ENCODE assay signal across 1 cellular context in the genomic region with DNA sequence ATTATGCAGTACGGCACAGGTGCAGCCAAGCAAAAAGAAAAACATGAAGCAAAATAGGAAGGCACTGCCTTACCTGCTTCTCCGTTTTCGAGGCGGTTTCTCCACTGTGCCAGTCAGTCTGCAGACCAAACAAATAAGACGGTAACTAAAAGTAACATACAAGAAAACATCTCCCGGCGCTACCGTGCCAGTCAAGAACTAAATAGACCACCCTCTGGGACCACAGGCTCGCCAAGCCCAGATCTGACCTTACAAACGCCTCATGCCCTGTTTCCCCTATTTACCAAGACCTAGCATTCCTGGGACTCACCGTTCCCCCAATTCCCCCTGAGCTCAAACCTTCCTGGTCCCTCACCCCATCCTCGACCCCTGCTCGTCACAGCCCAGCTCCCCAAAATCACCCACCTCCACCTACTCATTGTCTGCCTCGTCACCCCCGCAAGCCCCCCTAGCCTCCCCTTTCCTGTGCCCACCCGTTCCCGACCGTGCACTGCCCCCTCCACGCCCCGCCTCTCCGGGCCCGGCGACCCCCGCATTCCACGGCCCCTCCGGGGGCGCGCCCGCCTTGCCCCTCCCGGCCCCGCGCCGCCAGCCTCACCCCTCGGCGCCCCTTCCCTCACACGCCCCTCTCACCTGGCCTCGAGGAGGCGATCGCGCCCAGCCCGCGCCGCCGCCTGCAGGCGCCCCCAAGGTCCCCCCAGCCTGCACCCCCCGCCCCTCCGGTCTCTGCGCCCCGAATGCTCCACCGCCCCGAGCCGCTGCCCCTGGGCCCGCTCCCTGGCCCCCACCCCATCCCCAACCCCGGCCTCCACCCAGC.
A peak's percentile ranks its signal among the peaks of the same experiment; 100 is the strongest.
TF ChIP-seq lines count a peak whose summit lies in the region.

No MANE protein-coding gene starts in this region.

TF ChIP-seq in H1, 55 proteins besides CTCF, POLR2A, EP300 and RAD21 (continued from another document):
- TF ChIP-seq CBX8 (IDR thresholded peaks at IDR 0.05; ENCODE audit: borderline replicate concordance, low read depth, low read length) (no peak), KDM4A (IDR thresholded peaks at IDR 0.05; ENCODE audit: low read depth, low read length, severe bottlenecking) (peak; percentile 36), HDAC6 (IDR thresholded peaks at IDR 0.05; ENCODE audit: low read depth, low read length) (no peak), ASH2L (IDR thresholded peaks at IDR 0.05; ENCODE audit: low read length) (peak; percentile 14), GTF2F1 (IDR thresholded peaks at IDR 0.05; ENCODE audit: borderline replicate concordance, low read depth, low read length) (no peak), JUN (IDR thresholded peaks at IDR 0.05; ENCODE audit: low read depth, low read length) (no peak)
